Comparison of ENCODE assay signal across 8 cellular contexts in genomic region chr13:27171830-27172494, GRCh38. TPM values are rescaled to one million over a fixed set of nuclear protein-coding genes. Genes with fewer than 3 reads are reported as not detected.
DNase-seq lines count a peak whose midpoint lies in the region; ATAC-seq and TF ChIP-seq lines count a peak whose summit lies in the region.

No MANE protein-coding gene starts in this region.

- DNase-seq in CD14-positive monocyte (ENCODE audit: low spot score), result peak; percentile 84
- DNase-seq in GM19240 (ENCODE audit: insufficient read length, low spot score), result peak; percentile 80
- DNase-seq in NCI-H774 (lab: John Stamatoyannopoulos, UW), result peak; percentile 78
- DNase-seq in activated CD4-positive, alpha-beta memory T cell treated with anti-CD3 and anti-CD28 coated beads, Interleukin-2, amount 10 ng/mL, durations not matched to agents 7 days and 5 days, result peak; percentile 93
- peak; percentile 74 to 93 (median 84) for DNase-seq in dorsolateral prefrontal cortex
- peak; percentile 96 for DNase-seq in lower lobe of right lung
- DNase-seq in stimulated activated CD4-positive, alpha-beta T cell treated with anti-CD3 and anti-CD28 coated beads, TNF-alpha, amount 100 ng/mL, for 1 hour (ENCODE audit: low read depth in 3 of 3, low spot score in 1 of 3), result peak; percentile 82 to 87 (median 86)

- ATAC-seq in HG03442 (IDR thresholded peaks at IDR 0.05; ENCODE audit: unreplicated experiment) (peak; percentile 68), lower lobe of right lung (peak; percentile 96 to 98)

- no peak for TF ChIP-seq CTCF in CD14-positive monocyte (IDR thresholded peaks at IDR 0.05)
- TF ChIP-seq CTCF in dorsolateral prefrontal cortex (IDR thresholded peaks at IDR 0.05 in 54 of 56, conservative IDR thresholded peaks at IDR 0.05 in 2 of 56; ENCODE audit: low read depth in 1 of 56, partially characterized antibody in 56 of 56), result peak in 47 of 56 donors; percentile 15 to 69 (median 43)
- TF ChIP-seq CTCF in lower lobe of right lung (IDR thresholded peaks at IDR 0.05), result peak; percentile 20

- no peaks in the 10 kb centered on the region for H3K9me3 ChIP-seq in lower lobe of right lung

- H3K27me3 Mint-ChIP-seq in CD14-positive monocyte (ENCODE audit: low read depth in 3 of 3), result no peaks in the 10 kb centered on the region
- H3K27me3 Mint-ChIP-seq in activated CD4-positive, alpha-beta memory T cell treated with anti-CD3 and anti-CD28 coated beads, Interleukin-2, amount 10 ng/mL, durations not matched to agents 7 days and 5 days, result no peaks in the 10 kb centered on the region

- peaks cover 35% of the 10 kb centered on the region for H3K4me1 ChIP-seq in lower lobe of right lung

- H3K27me3 ChIP-seq in dorsolateral prefrontal cortex (no peaks in the 10 kb centered on the region), lower lobe of right lung (ENCODE audit: low read depth) (no peaks in the 10 kb centered on the region)

- intact Hi-C loops in CD14-positive monocyte (cut with micrococcal nuclease) (loop anchor here in 1 of 2 donors (2.0 to 10.0 kb wide), 2 partner anchors 79 to 197 kb away; partner anchors contain the start of gene RPL21), dorsolateral prefrontal cortex (cut with DNase I) (loop anchor here (5.0 to 10.0 kb wide), 7 partner anchors 80 to 185 kb away; partner anchors contain the start of genes RPL21 (in 2 of the 2) and RASL11A (in 1 of the 2)), lower lobe of right lung (cut with DNase I) (no loop called here)

- H3K36me3 Mint-ChIP-seq in CD14-positive monocyte, result peaks cover 2% of the 10 kb centered on the region in 2 donors
- peaks cover 8% of the 10 kb centered on the region for H3K36me3 Mint-ChIP-seq in activated CD4-positive, alpha-beta memory T cell treated with anti-CD3 and anti-CD28 coated beads, Interleukin-2, amount 10 ng/mL, durations not matched to agents 7 days and 5 days (ENCODE audit: low read depth)

- peaks cover 50% of the 10 kb centered on the region for H3K4me1 Mint-ChIP-seq in CD14-positive monocyte
- H3K4me1 Mint-ChIP-seq in activated CD4-positive, alpha-beta memory T cell treated with anti-CD3 and anti-CD28 coated beads, Interleukin-2, amount 10 ng/mL, durations not matched to agents 7 days and 5 days, result peaks cover 45% of the 10 kb centered on the region

- H3K36me3 ChIP-seq in lower lobe of right lung, result no peaks in the 10 kb centered on the region

- H3K27ac ChIP-seq in dorsolateral prefrontal cortex, result peak overlapping the region in 58 of 59 donors; percentile 65 to 98 (median 93)
- H3K27ac ChIP-seq in lower lobe of right lung, result peak overlapping the region; percentile 90

- no peaks in the 10 kb centered on the region for H3K9me3 Mint-ChIP-seq in CD14-positive monocyte
- H3K9me3 Mint-ChIP-seq in activated CD4-positive, alpha-beta memory T cell treated with anti-CD3 and anti-CD28 coated beads, Interleukin-2, amount 10 ng/mL, durations not matched to agents 7 days and 5 days, result no peaks in the 10 kb centered on the region

- POLR2A ChIA-PET in activated CD4-positive, alpha-beta memory T cell treated with anti-CD3 and anti-CD28 coated beads, Interleukin-2, amount 10 ng/mL, durations not matched to agents 7 days and 5 days (lab: Charles Lee), result interaction anchor here (1.1 to 1.7 kb wide), 6 partner anchors 39 to 85 kb away, joined by 3 to 9 read pairs (median 4); partner anchors contain the start of gene RPL21

- H3K27ac Mint-ChIP-seq in CD14-positive monocyte, result peak overlapping the region; percentile 93 to 98 (median 97)
- peak overlapping the region; percentile 90 for H3K27ac Mint-ChIP-seq in activated CD4-positive, alpha-beta memory T cell treated with anti-CD3 and anti-CD28 coated beads, Interleukin-2, amount 10 ng/mL, durations not matched to agents 7 days and 5 days

- CTCF ChIA-PET in activated CD4-positive, alpha-beta memory T cell treated with anti-CD3 and anti-CD28 coated beads, Interleukin-2, amount 10 ng/mL, durations not matched to agents 7 days and 5 days (lab: Charles Lee), result interaction anchor here (1.1 kb wide), 1 partner anchor 40 kb away, joined by 3 read pairs; no protein-coding TSS in a partner anchor

- H3K4me3 Mint-ChIP-seq in CD14-positive monocyte, result peak overlapping the region; percentile 82 to 91
- H3K4me3 Mint-ChIP-seq in activated CD4-positive, alpha-beta memory T cell treated with anti-CD3 and anti-CD28 coated beads, Interleukin-2, amount 10 ng/mL, durations not matched to agents 7 days and 5 days, result peak overlapping the region; percentile 84

- H3K4me3 ChIP-seq in dorsolateral prefrontal cortex (peak overlapping the region; percentile 62 to 97 (median 84)), lower lobe of right lung (peak overlapping the region; percentile 89)

RNA-seq across cellular contexts. Expression of gene USP12, which starts 0.4 kb away (rescaled TPM):
- polyA plus RNA-seq in CD14-positive monocyte, result 10 to 100 TPM; 12.8 to 14.5 TPM
- total RNA-seq in activated CD4-positive, alpha-beta memory T cell treated with anti-CD3 and anti-CD28 coated beads, Interleukin-2, amount 10 ng/mL, durations not matched to agents 7 days and 5 days, result 10 to 100 TPM; 22.5 to 23.5 TPM
- total RNA-seq in dorsolateral prefrontal cortex, result 10 to 100 TPM; 26.3 to 48.7 (median 35.8) TPM
- total RNA-seq in lower lobe of right lung, result 36.7 TPM

Comparison
In these comparisons a context has a peak if more than half of its experiments do, and no peak if none do; other contexts are left out.
1. Peak in every context shown above with its lines: DNase-seq, ATAC-seq, H3K4me3 ChIP-seq and H3K27ac ChIP-seq.